In the genomic region with DNA sequence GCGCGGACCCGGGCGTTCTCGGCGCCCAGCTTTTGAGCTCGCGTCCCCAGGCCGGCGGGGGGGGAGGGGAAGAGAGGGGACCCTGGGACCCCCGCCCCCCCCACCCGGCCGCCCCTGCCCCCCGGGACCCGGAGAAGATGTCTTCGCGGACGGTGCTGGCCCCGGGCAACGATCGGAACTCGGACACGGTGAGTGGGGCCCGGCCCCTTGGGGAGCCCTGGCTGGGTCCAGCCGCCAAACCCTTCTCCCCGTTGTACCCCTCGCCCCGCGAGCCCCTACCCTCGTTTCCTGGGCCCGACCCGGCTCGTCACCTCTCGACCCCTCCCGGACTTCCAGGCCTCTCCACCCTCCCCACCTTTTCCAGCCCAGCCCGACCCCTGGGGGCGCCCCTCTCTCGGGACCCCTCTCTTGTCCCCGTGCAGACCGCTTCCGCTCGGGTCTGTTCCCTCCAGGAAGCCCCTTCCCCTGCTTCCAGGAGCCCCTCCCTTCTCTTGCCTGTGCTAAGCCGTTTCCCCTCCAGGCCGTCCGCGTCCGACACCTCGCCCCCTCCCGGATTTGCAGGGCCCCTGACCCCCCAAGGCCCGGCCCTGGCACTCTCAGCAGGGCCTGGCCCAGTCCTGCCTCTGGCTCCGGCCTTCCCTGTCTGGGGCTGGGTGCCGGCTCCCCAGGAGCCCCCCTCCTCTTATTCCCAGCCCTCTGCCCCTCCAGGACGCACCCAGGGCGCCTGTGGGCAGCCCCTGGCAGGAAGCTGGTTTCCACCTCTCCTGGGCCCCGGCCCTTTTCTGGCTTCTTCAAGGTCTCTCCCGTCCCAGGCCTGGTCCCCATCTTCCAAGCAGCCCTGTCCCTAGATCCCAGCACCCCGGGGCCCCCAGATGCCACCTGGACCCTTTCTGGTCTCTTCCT, we compare ENCODE assay signal across 8 cellular contexts. TPM values are rescaled to one million over a fixed set of nuclear protein-coding genes. Genes with fewer than 3 reads are reported as not detected.
DNase-seq lines count a peak whose midpoint lies in the region; ATAC-seq, FAIRE-seq and TF ChIP-seq lines count a peak whose summit lies in the region.

No MANE protein-coding gene starts in this region.

- H3K4me3 Mint-ChIP-seq in activated naive CD4-positive, alpha-beta T cell treated with anti-CD3 and anti-CD28 coated beads, Interleukin-2, amount 10 ng/mL, durations not matched to agents 7 days and 5 days, result peak overlapping the region; percentile 81

- peak overlapping the region in 9 of 10 donors; percentile 22 to 87 (median 82) for H3K27ac ChIP-seq in heart right ventricle

- WGBS in heart right ventricle, 2 donors, result 2% methylated on average over 29 to 51 of the region's 57 CpGs

- H3K4me1 ChIP-seq in heart right ventricle, result peaks cover 11 to 50% (median 36%) of the 10 kb centered on the region in 9 donors

- H3K36me3 ChIP-seq in heart right ventricle, result no peaks in the 10 kb centered on the region

- peaks cover 36% of the 10 kb centered on the region for H3K4me1 Mint-ChIP-seq in activated naive CD4-positive, alpha-beta T cell treated with anti-CD3 and anti-CD28 coated beads, Interleukin-2, amount 10 ng/mL, durations not matched to agents 7 days and 5 days

- DNase-seq in activated naive CD4-positive, alpha-beta T cell treated with anti-CD3 and anti-CD28 coated beads, Interleukin-2, amount 10 ng/mL, durations not matched to agents 7 days and 5 days, result peak; percentile 45
- DNase-seq in activated naive CD4-positive, alpha-beta T cell treated with Interleukin-2 at 50 U/mL for 16 hours, result no peak
- peak; percentile 31 to 45 for DNase-seq in activated T-cell treated with anti-CD3 and anti-CD28 coated beads, Interleukin-2, amount 50 U/mL, for 48 hours
- DNase-seq in heart right ventricle (peak in 1 of 2 donors; percentile 38), sciatic nerve (ENCODE audit: low spot score) (no peak), cerebellar nuclear complex (lab: John Stamatoyannopoulos, UW) (no peak), D721Med (ENCODE audit: insufficient read length, low spot score) (no peak)

- intact Hi-C loops in heart right ventricle (cut with DNase I), result loop anchor here in 5 of 10 donors (5.0 to 10.0 kb wide), 3 partner anchors 73 to 83 kb away; a partner anchor contains a TSS
- intact Hi-C loops in sciatic nerve (cut with DNase I), result loop anchor here (5.0 kb wide), 1 partner anchor 164 kb away; no protein-coding TSS in a partner anchor

- peaks cover 22% of the 10 kb centered on the region for H3K27me3 Mint-ChIP-seq in activated naive CD4-positive, alpha-beta T cell treated with anti-CD3 and anti-CD28 coated beads, Interleukin-2, amount 10 ng/mL, durations not matched to agents 7 days and 5 days

- H3K9me3 ChIP-seq in heart right ventricle, result no peaks in the 10 kb centered on the region

- H3K9me3 Mint-ChIP-seq in activated naive CD4-positive, alpha-beta T cell treated with anti-CD3 and anti-CD28 coated beads, Interleukin-2, amount 10 ng/mL, durations not matched to agents 7 days and 5 days, result no peaks in the 10 kb centered on the region

- H3K27me3 ChIP-seq in heart right ventricle, result no peaks in the 10 kb centered on the region

- no peak for FAIRE-seq in D721Med (lab: Jason Lieb, UNC)

- CTCF ChIA-PET in activated naive CD4-positive, alpha-beta T cell treated with anti-CD3 and anti-CD28 coated beads, Interleukin-2, amount 10 ng/mL, durations not matched to agents 7 days and 5 days (lab: Charles Lee), result no interaction called here

- H3K36me3 Mint-ChIP-seq in activated naive CD4-positive, alpha-beta T cell treated with anti-CD3 and anti-CD28 coated beads, Interleukin-2, amount 10 ng/mL, durations not matched to agents 7 days and 5 days, result no peaks in the 10 kb centered on the region

- H3K27ac Mint-ChIP-seq in activated naive CD4-positive, alpha-beta T cell treated with anti-CD3 and anti-CD28 coated beads, Interleukin-2, amount 10 ng/mL, durations not matched to agents 7 days and 5 days, result peak overlapping the region; percentile 84

- H3K4me3 ChIP-seq in heart right ventricle, result peak overlapping the region; percentile 67 to 98 (median 89)

- no peak for TF ChIP-seq CTCF in heart right ventricle (IDR thresholded peaks at IDR 0.05)
- TF ChIP-seq CTCF in D721Med (IDR thresholded peaks at IDR 0.05; ENCODE audit: insufficient read depth, missing control alignments), result no peak

- ATAC-seq in heart right ventricle (peak in 7 of 8 donors; percentile 8 to 42 (median 27)), sciatic nerve (peak; percentile 31), HG02610 (IDR thresholded peaks at IDR 0.05; ENCODE audit: unreplicated experiment) (no peak)

RNA-seq across cellular contexts. Expression of a gene that starts 0.6 kb away (rescaled TPM):
- total RNA-seq in heart right ventricle, result 10 to 100 TPM; 24.8 to 45.3 (median 33.7) TPM
- polyA plus RNA-seq in heart right ventricle, result 10 to 100 TPM; 13.8 to 21.4 TPM
- 37.5 TPM for total RNA-seq in sciatic nerve

RNA-seq across cellular contexts. Expression of a gene that starts 6.5 kb away (rescaled TPM):
- total RNA-seq in heart right ventricle (1 to 10 TPM in 5 of 10 donors, under 1 TPM in 5; 0.27 to 2.0 (median 1.1) TPM), sciatic nerve (4.9 TPM)
- polyA plus RNA-seq in heart right ventricle, result 1 to 10 TPM; 1.2 to 1.8 TPM

Comparison
In these comparisons a context has a peak if more than half of its experiments do, and no peak if none do; other contexts are left out.
1. DNase-seq: peak in activated naive CD4-positive, alpha-beta T cell treated with anti-CD3 and anti-CD28 coated beads, Interleukin-2, amount 10 ng/mL, durations not matched to agents 7 days and 5 days (single experiment) and activated T-cell treated with anti-CD3 and anti-CD28 coated beads, Interleukin-2, amount 50 U/mL, for 48 hours (2 of 2); none in activated naive CD4-positive, alpha-beta T cell treated with Interleukin-2 at 50 U/mL for 16 hours (single experiment), sciatic nerve (single experiment), cerebellar nuclear complex (0 of 2) and D721Med (single experiment).